ENCODE assay signal across 8 cellular contexts in genomic region chr1:83998205-83998598, GRCh38. TPM values are rescaled to one million over a fixed set of nuclear protein-coding genes. Genes with fewer than 3 reads are reported as not detected.
DNase-seq lines count a peak whose midpoint lies in the region; ATAC-seq lines count a peak whose summit lies in the region.

No MANE protein-coding gene starts in this region.

- CTCF ChIA-PET in activated CD8-positive, alpha-beta T cell treated with anti-CD3 and anti-CD28 coated beads, Interleukin-2, amount 10 ng/mL, durations not matched to agents 7 days and 5 days (lab: Charles Lee) = interaction anchor here (0.8 to 1.0 kb wide), 2 partner anchors 126 to 439 kb away, joined by 3 read pairs; no protein-coding TSS in a partner anchor

- no peaks in the 10 kb centered on the region for H3K9me3 Mint-ChIP-seq in activated T-cell treated with anti-CD3 and anti-CD28 coated beads, Interleukin-2, amount 50 U/mL, for 72 hours
- H3K9me3 Mint-ChIP-seq in activated CD8-positive, alpha-beta T cell treated with anti-CD3 and anti-CD28 coated beads, Interleukin-2, amount 10 ng/mL, durations not matched to agents 7 days and 5 days (ENCODE audit: insufficient read depth) = no peaks in the 10 kb centered on the region

- H3K27me3 Mint-ChIP-seq in activated T-cell treated with anti-CD3 and anti-CD28 coated beads, Interleukin-2, amount 50 U/mL, for 72 hours (ENCODE audit: low read depth) = peaks cover 72% of the 10 kb centered on the region
- H3K27me3 Mint-ChIP-seq in activated CD8-positive, alpha-beta T cell treated with anti-CD3 and anti-CD28 coated beads, Interleukin-2, amount 10 ng/mL, durations not matched to agents 7 days and 5 days (ENCODE audit: low read depth) = peaks cover 50% of the 10 kb centered on the region

- H3K27ac ChIP-seq in iPS-20b (ENCODE audit: low read length) (no peak overlapping the region), substantia nigra (ENCODE audit: low read depth, low read length, poor library complexity, severe bottlenecking) (peak overlapping the region; percentile 98)

- no peaks in the 10 kb centered on the region for H3K36me3 ChIP-seq in iPS-20b (ENCODE audit: insufficient read depth, low read depth, low read length)

- no peak for DNase-seq in activated T-cell treated with anti-CD3 and anti-CD28 coated beads, Interleukin-2, amount 50 U/mL, for 72 hours
- no peak for DNase-seq in activated T-cell treated with anti-CD3 and anti-CD28 coated beads, Interleukin-2, amount 50 U/mL, for 48 hours
- no peak for DNase-seq in activated CD8-positive, alpha-beta T cell treated with anti-CD3 and anti-CD28 coated beads, Interleukin-2, amount 10 ng/mL, durations not matched to agents 7 days and 5 days
- DNase-seq in substantia nigra (lab: John Stamatoyannopoulos, UW) = peak in 1 of 49 donors; percentile 39
- no peak for DNase-seq in AML-193 (lab: John Stamatoyannopoulos, UW)
- no peak for DNase-seq in cerebellum (ENCODE audit: low spot score)
- no peak for DNase-seq in cerebellar nuclear complex (lab: John Stamatoyannopoulos, UW)

- peak overlapping the region; percentile 86 for H3K4me3 ChIP-seq in iPS-20b (ENCODE audit: low read length)

- H3K4me1 ChIP-seq in iPS-20b (ENCODE audit: insufficient read depth, low read length) = peaks cover 2% of the 10 kb centered on the region; the same call in 1 of the 2 replicates

- H3K9ac ChIP-seq in iPS-20b (ENCODE audit: low read depth, low read length) = peak overlapping the region; percentile 87; the same call in 1 of the 2 replicates

- peaks cover 1 to 3% of the 10 kb centered on the region in 2 donors for H3K36me3 Mint-ChIP-seq in activated T-cell treated with anti-CD3 and anti-CD28 coated beads, Interleukin-2, amount 50 U/mL, for 72 hours (ENCODE audit: insufficient read depth in 2 of 2)
- H3K36me3 Mint-ChIP-seq in activated CD8-positive, alpha-beta T cell treated with anti-CD3 and anti-CD28 coated beads, Interleukin-2, amount 10 ng/mL, durations not matched to agents 7 days and 5 days (ENCODE audit: low read depth) = no peaks in the 10 kb centered on the region

- H3K27me3 ChIP-seq in iPS-20b (ENCODE audit: insufficient read depth, low read length) = peaks cover 66% of the 10 kb centered on the region

- peaks cover 13% of the 10 kb centered on the region for H3K4me1 Mint-ChIP-seq in activated T-cell treated with anti-CD3 and anti-CD28 coated beads, Interleukin-2, amount 50 U/mL, for 72 hours (ENCODE audit: low read depth)
- H3K4me1 Mint-ChIP-seq in activated CD8-positive, alpha-beta T cell treated with anti-CD3 and anti-CD28 coated beads, Interleukin-2, amount 10 ng/mL, durations not matched to agents 7 days and 5 days (ENCODE audit: low read depth) = peaks cover 11% of the 10 kb centered on the region

- no peaks in the 10 kb centered on the region for H3K9me3 ChIP-seq in iPS-20b (ENCODE audit: insufficient read depth, low read depth, low read length)

- POLR2A ChIA-PET in activated CD8-positive, alpha-beta T cell treated with anti-CD3 and anti-CD28 coated beads, Interleukin-2, amount 10 ng/mL, durations not matched to agents 7 days and 5 days (lab: Charles Lee) = no interaction called here

- ATAC-seq in activated T-cell treated with anti-CD3 and anti-CD28 coated beads, Interleukin-2, amount 50 U/mL, for 72 hours (replicated peaks in 1 of 2) = no peak
- ATAC-seq in activated CD8-positive, alpha-beta T cell treated with anti-CD3 and anti-CD28 coated beads, Interleukin-2, amount 10 ng/mL, durations not matched to agents 7 days and 5 days = no peak

- H3K27ac Mint-ChIP-seq in activated T-cell treated with anti-CD3 and anti-CD28 coated beads, Interleukin-2, amount 50 U/mL, for 72 hours = no peak overlapping the region
- peak overlapping the region; percentile 65 for H3K27ac Mint-ChIP-seq in activated CD8-positive, alpha-beta T cell treated with anti-CD3 and anti-CD28 coated beads, Interleukin-2, amount 10 ng/mL, durations not matched to agents 7 days and 5 days

- H3K4me3 Mint-ChIP-seq in activated T-cell treated with anti-CD3 and anti-CD28 coated beads, Interleukin-2, amount 50 U/mL, for 72 hours = peak overlapping the region; percentile 89 to 92
- H3K4me3 Mint-ChIP-seq in activated CD8-positive, alpha-beta T cell treated with anti-CD3 and anti-CD28 coated beads, Interleukin-2, amount 10 ng/mL, durations not matched to agents 7 days and 5 days = peak overlapping the region; percentile 79

RNA-seq across cellular contexts. Expression of gene TTLL7, which starts 0.7 kb away (rescaled TPM):
- total RNA-seq in activated T-cell treated with anti-CD3 and anti-CD28 coated beads, Interleukin-2, amount 50 U/mL, for 72 hours = 1 to 10 TPM; 4.1 to 5.0 TPM
- total RNA-seq in activated CD8-positive, alpha-beta T cell treated with anti-CD3 and anti-CD28 coated beads, Interleukin-2, amount 10 ng/mL, durations not matched to agents 7 days and 5 days = 1 to 10 TPM; 1.1 to 2.1 TPM
- 117 TPM for total RNA-seq in cerebellum

Comparison
In these comparisons a context has a peak if more than half of its experiments do, and no peak if none do; other contexts are left out.
1. RNA of gene TTLL7, which starts 0.7 kb away (total RNA-seq): 117 TPM in cerebellum (single experiment); 4.1 to 5.0 TPM in activated T-cell treated with anti-CD3 and anti-CD28 coated beads, Interleukin-2, amount 50 U/mL, for 72 hours and 1.1 to 2.1 TPM in activated CD8-positive, alpha-beta T cell treated with anti-CD3 and anti-CD28 coated beads, Interleukin-2, amount 10 ng/mL, durations not matched to agents 7 days and 5 days; every median in the first group is over 10 times any median in the second.